8 cellular contexts compared by ENCODE assay signal in the genomic region with DNA sequence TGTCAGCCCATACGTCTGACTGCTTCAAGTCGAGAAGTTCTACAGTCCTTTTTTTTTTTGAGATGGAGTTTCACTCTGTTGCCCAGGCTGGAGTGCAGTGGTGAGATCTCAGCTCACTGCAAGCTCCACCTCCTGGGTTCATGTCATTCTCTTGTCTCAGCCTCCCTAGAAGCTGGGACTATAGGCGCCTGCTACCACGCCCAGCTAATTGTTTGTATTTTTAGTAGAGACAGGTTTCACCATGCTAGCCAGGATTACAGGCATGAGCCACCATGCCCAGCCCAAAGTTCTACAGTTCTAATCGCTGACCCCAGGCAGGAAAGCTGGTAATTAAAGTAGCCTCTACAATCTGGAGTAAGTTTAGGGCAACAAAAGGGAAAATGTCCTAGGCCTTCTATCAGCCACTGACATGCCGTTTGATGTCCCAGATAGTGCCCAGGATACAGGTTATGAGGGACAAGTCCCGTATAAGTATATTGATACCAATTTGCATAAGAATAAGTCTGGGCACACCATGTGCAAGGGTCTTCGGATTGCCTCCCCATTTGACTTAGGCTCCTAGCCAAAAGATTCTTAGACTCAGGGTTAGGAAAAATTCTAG.
DNase-seq lines count a peak whose midpoint lies in the region; ATAC-seq and TF ChIP-seq lines count a peak whose summit lies in the region.

No MANE protein-coding gene starts in this region.

- ATAC-seq in HG02678 (IDR thresholded peaks at IDR 0.05; ENCODE audit: unreplicated experiment): peak; percentile 27

- intact Hi-C loops in spleen (cut with DNase I; ENCODE audit: low total_unique reads): no loop called here

- H3K27ac ChIP-seq in spleen (peak overlapping the region; percentile 73 to 91 (median 88)), hepatocyte (no peak overlapping the region)

- no peaks in the 10 kb centered on the region for H3K79me2 ChIP-seq in hepatocyte

- H3K4me3 ChIP-seq in spleen (peak overlapping the region; percentile 61 to 85 (median 70)), hepatocyte (no peak overlapping the region)

- H3K36me3 ChIP-seq in spleen: no peaks in the 10 kb centered on the region
- H3K36me3 ChIP-seq in hepatocyte (replicated peaks; ENCODE audit: insufficient read depth, low read depth): no peaks in the 10 kb centered on the region

- H3K9me3 ChIP-seq in spleen (no peaks in the 10 kb centered on the region), hepatocyte (ENCODE audit: low read depth) (no peaks in the 10 kb centered on the region)

- TF ChIP-seq CTCF in spleen (IDR thresholded peaks at IDR 0.05 in 8 of 11, conservative IDR thresholded peaks at IDR 0.05 in 3 of 11) (no peak), hepatocyte (IDR thresholded peaks at IDR 0.05; ENCODE audit: poor library complexity) (no peak)

- no peak overlapping the region for H2AFZ ChIP-seq in hepatocyte

- no peak overlapping the region for H3K4me2 ChIP-seq in hepatocyte

- TF ChIP-seq POLR2A in spleen (IDR thresholded peaks at IDR 0.05): peak in 1 of 3 donors; percentile 29

- H4K20me1 ChIP-seq in hepatocyte (ENCODE audit: insufficient read depth, poor library complexity, severe bottlenecking): no peaks in the 10 kb centered on the region

- H3K4me1 ChIP-seq in spleen (peaks cover 25 to 69% (median 55%) of the 10 kb centered on the region in 6 donors), hepatocyte (ENCODE audit: insufficient read depth) (no peaks in the 10 kb centered on the region)

- WGBS in spleen, 5 donors: 26 to 43% (median 30%) methylated on average over 8 of the region's 8 CpGs
- WGBS in hepatocyte (ENCODE audit: low lambda C conversion rate, missing lambda C conversion rate): 95% methylated on average over 8 of the region's 8 CpGs

- DNase-seq in DMS 273 (lab: John Stamatoyannopoulos, UW; ENCODE audit: unreplicated experiment) (peak; percentile 52), DMS 273 treated with DMSO at 0.1 percent for 48 hours (lab: John Stamatoyannopoulos, UW) (no peak), NCI-H748 (lab: John Stamatoyannopoulos, UW; ENCODE audit: unreplicated experiment) (peak; percentile 91), spleen (peak; percentile 72), HK-2 (ENCODE audit: unreplicated experiment) (no peak), hepatocyte (ENCODE audit: low spot score) (no peak)
- DNase-seq in activated effector memory CD4-positive, alpha-beta T cell treated with anti-CD3 and anti-CD28 coated beads, Interleukin-2, amount 50 U/mL, for 16 hours: peak; percentile 69

- H3K27me3 ChIP-seq in spleen (replicated peaks in 1 of 7) (no peaks in the 10 kb centered on the region), hepatocyte (no peaks in the 10 kb centered on the region)

- H3K9me2 ChIP-seq in hepatocyte (replicated peaks; ENCODE audit: insufficient read depth): no peaks in the 10 kb centered on the region

Comparison
In these comparisons a context has a peak if more than half of its experiments do, and no peak if none do; other contexts are left out.
1. DNase-seq: peak in DMS 273 (single experiment), NCI-H748 (single experiment), activated effector memory CD4-positive, alpha-beta T cell treated with anti-CD3 and anti-CD28 coated beads, Interleukin-2, amount 50 U/mL, for 16 hours (single experiment) and spleen (single experiment); none in DMS 273 treated with DMSO at 0.1 percent for 48 hours (single experiment), HK-2 (single experiment) and hepatocyte (single experiment).